ENCODE assay signal across 8 cellular contexts in the genomic region with DNA sequence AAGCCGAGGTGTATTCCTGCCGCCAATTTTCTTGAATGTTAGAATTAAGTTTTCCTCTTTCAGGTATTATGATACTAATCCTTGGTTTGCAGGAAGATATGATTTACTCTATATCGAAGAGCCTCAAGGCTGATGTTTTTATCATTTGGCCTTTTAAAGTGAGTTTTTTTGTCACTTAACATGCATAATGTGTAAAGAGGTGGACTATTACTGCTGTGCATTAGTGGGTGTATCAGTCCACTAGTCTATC. TPM values are rescaled to one million over a fixed set of nuclear protein-coding genes. Genes with fewer than 3 reads are reported as not detected.
DNase-seq lines count a peak whose midpoint lies in the region; ATAC-seq and TF ChIP-seq lines count a peak whose summit lies in the region.

No MANE protein-coding gene starts in this region.

- peak overlapping the region; percentile 99 for H3K27ac Mint-ChIP-seq in activated CD8-positive, alpha-beta T cell treated with anti-CD3 and anti-CD28 coated beads, Interleukin-2, amount 10 ng/mL, durations not matched to agents 7 days and 5 days

- peaks cover 23% of the 10 kb centered on the region for H3K4me1 Mint-ChIP-seq in activated CD8-positive, alpha-beta T cell treated with anti-CD3 and anti-CD28 coated beads, Interleukin-2, amount 10 ng/mL, durations not matched to agents 7 days and 5 days (ENCODE audit: low read depth)

- ATAC-seq in GM18861 (IDR thresholded peaks at IDR 0.05; ENCODE audit: unreplicated experiment) (peak; percentile 8), HG02870 (IDR thresholded peaks at IDR 0.05; ENCODE audit: unreplicated experiment) (peak; percentile 17), left lung (no peak), upper lobe of right lung (no peak), GM18520 (IDR thresholded peaks at IDR 0.05; ENCODE audit: unreplicated experiment) (no peak), esophagus mucosa (no peak)
- peak; percentile 5 for ATAC-seq in activated CD8-positive, alpha-beta T cell treated with anti-CD3 and anti-CD28 coated beads, Interleukin-2, amount 10 ng/mL, durations not matched to agents 7 days and 5 days

- intact Hi-C loops in left lung (cut with DNase I) = no loop called here
- intact Hi-C loops in upper lobe of right lung (cut with DNase I) = no loop called here

- H3K36me3 Mint-ChIP-seq in activated CD8-positive, alpha-beta T cell treated with anti-CD3 and anti-CD28 coated beads, Interleukin-2, amount 10 ng/mL, durations not matched to agents 7 days and 5 days (ENCODE audit: low read depth) = peaks cover 10% of the 10 kb centered on the region

- H3K27me3 ChIP-seq in left lung (no peaks in the 10 kb centered on the region), upper lobe of right lung (no peaks in the 10 kb centered on the region)

- no peak for DNase-seq in activated CD8-positive, alpha-beta T cell treated with anti-CD3 and anti-CD28 coated beads, Interleukin-2, amount 10 ng/mL, durations not matched to agents 7 days and 5 days
- DNase-seq in left lung (no peak), upper lobe of right lung (no peak), hepatic stellate cell (ENCODE audit: low spot score) (no peak)

- peak overlapping the region; percentile 95 for H3K4me3 Mint-ChIP-seq in activated CD8-positive, alpha-beta T cell treated with anti-CD3 and anti-CD28 coated beads, Interleukin-2, amount 10 ng/mL, durations not matched to agents 7 days and 5 days

- H3K36me3 ChIP-seq in left lung (no peaks in the 10 kb centered on the region), upper lobe of right lung (no peaks in the 10 kb centered on the region)

- H3K4me1 ChIP-seq in left lung = peaks cover 4 to 8% of the 10 kb centered on the region in 2 donors
- H3K4me1 ChIP-seq in upper lobe of right lung = peaks cover 4% of the 10 kb centered on the region

- CTCF ChIA-PET in activated CD8-positive, alpha-beta T cell treated with anti-CD3 and anti-CD28 coated beads, Interleukin-2, amount 10 ng/mL, durations not matched to agents 7 days and 5 days (lab: Charles Lee) = interaction anchor here (2.7 to 3.1 kb wide), 2 partner anchors 11 to 13 kb away, joined by 10 to 19 read pairs; a partner anchor contains a TSS

- no peaks in the 10 kb centered on the region for H3K9me3 Mint-ChIP-seq in activated CD8-positive, alpha-beta T cell treated with anti-CD3 and anti-CD28 coated beads, Interleukin-2, amount 10 ng/mL, durations not matched to agents 7 days and 5 days (ENCODE audit: insufficient read depth)

- H3K4me3 ChIP-seq in left lung (peak overlapping the region; percentile 50 to 69), upper lobe of right lung (peak overlapping the region; percentile 69)

- TF ChIP-seq CTCF in left lung (IDR thresholded peaks at IDR 0.05) = no peak
- no peak for TF ChIP-seq CTCF in upper lobe of right lung (IDR thresholded peaks at IDR 0.05)

- peak overlapping the region; percentile 96 to 97 for H3K27ac ChIP-seq in left lung
- peak overlapping the region; percentile 88 for H3K27ac ChIP-seq in upper lobe of right lung

- no peaks in the 10 kb centered on the region for H3K9me3 ChIP-seq in left lung
- no peaks in the 10 kb centered on the region for H3K9me3 ChIP-seq in upper lobe of right lung

- peaks cover 8% of the 10 kb centered on the region for H3K27me3 Mint-ChIP-seq in activated CD8-positive, alpha-beta T cell treated with anti-CD3 and anti-CD28 coated beads, Interleukin-2, amount 10 ng/mL, durations not matched to agents 7 days and 5 days (ENCODE audit: low read depth)

- POLR2A ChIA-PET in activated CD8-positive, alpha-beta T cell treated with anti-CD3 and anti-CD28 coated beads, Interleukin-2, amount 10 ng/mL, durations not matched to agents 7 days and 5 days (lab: Charles Lee) = interaction anchor here (1.6 to 5.1 kb wide), 2 partner anchors 11 to 12 kb away, joined by 9 to 94 read pairs; a partner anchor contains a TSS

RNA-seq across cellular contexts. Expression of a gene that starts 11.1 kb away (rescaled TPM):
- 100 to 1,000 TPM; 401 to 413 TPM for total RNA-seq in activated CD8-positive, alpha-beta T cell treated with anti-CD3 and anti-CD28 coated beads, Interleukin-2, amount 10 ng/mL, durations not matched to agents 7 days and 5 days
- total RNA-seq in left lung = 10 to 100 TPM; 53.4 to 60.2 TPM
- total RNA-seq in upper lobe of right lung = 63.1 TPM
- 55.0 TPM for total RNA-seq in esophagus mucosa

Comparison
In these comparisons a context has a peak if more than half of its experiments do, and no peak if none do; other contexts are left out.
1. ATAC-seq: peak in GM18861 (single experiment), HG02870 (single experiment) and activated CD8-positive, alpha-beta T cell treated with anti-CD3 and anti-CD28 coated beads, Interleukin-2, amount 10 ng/mL, durations not matched to agents 7 days and 5 days (single experiment); none in left lung (single experiment), upper lobe of right lung (single experiment), GM18520 (single experiment) and esophagus mucosa (single experiment).